In the genomic region with DNA sequence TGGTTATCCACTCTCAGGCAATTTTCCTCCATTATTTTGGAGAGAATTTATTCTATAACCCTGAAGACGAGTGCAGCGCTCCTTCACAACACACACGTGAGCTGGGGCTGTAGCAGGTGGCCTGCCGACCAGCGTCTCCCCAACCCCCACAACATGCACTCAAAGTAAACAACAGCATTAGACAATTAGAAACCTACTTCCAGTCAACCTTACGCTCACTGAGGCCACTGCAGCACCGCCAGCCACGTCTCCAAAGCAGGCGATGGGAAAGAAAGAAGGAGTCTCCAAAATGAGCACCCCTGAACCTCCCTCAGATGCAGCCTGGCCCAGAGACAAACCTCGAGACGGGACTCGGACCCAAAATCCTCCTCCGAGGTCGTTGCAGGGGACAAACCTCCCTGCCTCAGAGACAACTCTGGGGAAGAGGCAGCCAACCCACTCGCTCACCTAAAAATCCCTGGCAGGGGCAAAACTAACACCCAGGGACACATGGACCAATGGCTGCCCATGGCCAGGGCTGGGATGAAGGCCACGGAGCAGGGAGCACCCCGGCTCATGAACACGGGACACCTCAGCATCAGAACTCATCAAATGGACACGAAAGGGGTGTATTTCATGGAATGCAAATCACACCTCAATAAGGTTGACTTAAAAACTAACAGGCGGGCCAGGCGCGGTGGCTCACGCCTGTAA, we compare ENCODE assay signal across 13 cellular contexts. TPM values are rescaled to one million over a fixed set of nuclear protein-coding genes. Genes with fewer than 3 reads are reported as not detected.
DNase-seq lines count a peak whose midpoint lies in the region; ATAC-seq and TF ChIP-seq lines count a peak whose summit lies in the region.
"Had no signal": no experiment of that assay in that cellular context is flagged by ENCODE, and none has a peak within 500 bp of the region (broad histone marks: within the 10 kb centered on the region; RNA-seq: fewer than 3 reads in every experiment).

No MANE protein-coding gene starts in this region.

- H3K27ac ChIP-seq in WERI-Rb-1: no peak overlapping the region
- peak overlapping the region; percentile 91 for H3K27ac ChIP-seq in liver (ENCODE audit: low read depth in 1 of 2, low read length in 2 of 2)
- peak overlapping the region; percentile 4 for H3K27ac ChIP-seq in suprapubic skin
- H3K27ac ChIP-seq: KMS-11 had no signal

- TF ChIP-seq EP300 in suprapubic skin (IDR thresholded peaks at IDR 0.05): no peak

- H3K36me3 Mint-ChIP-seq in activated T-cell treated with anti-CD3 and anti-CD28 coated beads, Interleukin-2, amount 50 U/mL, for 4 hours (ENCODE audit: insufficient read depth): no peaks in the 10 kb centered on the region
- peaks cover 4% of the 10 kb centered on the region; the same call in 1 of the 2 replicates for H3K36me3 Mint-ChIP-seq in HFFc6 (ENCODE audit: low read depth)

- H3K4me3 Mint-ChIP-seq in activated T-cell treated with anti-CD3 and anti-CD28 coated beads, Interleukin-2, amount 50 U/mL, for 4 hours: peak overlapping the region; percentile 81
- H3K4me3 Mint-ChIP-seq in HFFc6: no peak overlapping the region

- peaks cover 62% of the 10 kb centered on the region for H3K36me3 ChIP-seq in WERI-Rb-1
- peaks cover 0 to 4% (median 0%) of the 10 kb centered on the region in 4 donors for H3K36me3 ChIP-seq in liver (ENCODE audit: control insufficient read depth in 4 of 4, insufficient read depth in 3 of 4, low read depth in 1 of 4, low read length in 3 of 4)
- peaks cover 3% of the 10 kb centered on the region for H3K36me3 ChIP-seq in suprapubic skin

- no peak overlapping the region for H3K4me3 ChIP-seq in WERI-Rb-1 (ENCODE audit: low read depth, low read length)
- H3K4me3 ChIP-seq in liver (ENCODE audit: low read depth in 1 of 3, low read length in 3 of 3): peak overlapping the region; percentile 38 to 96 (median 92)
- peak overlapping the region; percentile 99 for H3K4me3 ChIP-seq in suprapubic skin

- no peak for DNase-seq in activated T-cell treated with anti-CD3 and anti-CD28 coated beads, Interleukin-2, amount 50 U/mL, for 4 hours
- DNase-seq in activated T-cell treated with anti-CD3 and anti-CD28 coated beads for 4 hours (no peak), WERI-Rb-1 (peak; percentile 13), suprapubic skin (ENCODE audit: low spot score in 2 of 2) (peak; percentile 53), HFFc6 (no peak), GOT3 (lab: John Stamatoyannopoulos, UW) (no peak), KG1 (lab: John Stamatoyannopoulos, UW) (no peak)
- DNase-seq: NCI-H2171; stimulated activated CD4-positive, alpha-beta T cell treated with anti-CD3 and anti-CD28 coated beads, Interleukin-15, amount 100 ng/mL, for 24 hours; stimulated activated naive CD8-positive, alpha-beta T cell treated with anti-CD3 and anti-CD28 coated beads, Interleukin-15, Interleukin-2, amounts not matched to agents 100 U/mL and 50 U/mL, for 24 hours had no signal

- no peaks in the 10 kb centered on the region for H3K9me3 Mint-ChIP-seq in activated T-cell treated with anti-CD3 and anti-CD28 coated beads, Interleukin-2, amount 50 U/mL, for 4 hours
- H3K9me3 Mint-ChIP-seq in HFFc6: no peaks in the 10 kb centered on the region

- ATAC-seq in activated T-cell treated with anti-CD3 and anti-CD28 coated beads, Interleukin-2, amount 50 U/mL, for 4 hours: no peak
- ATAC-seq: stimulated activated naive CD8-positive, alpha-beta T cell treated with anti-CD3 and anti-CD28 coated beads, Interleukin-15, Interleukin-2, amounts not matched to agents 100 U/mL and 50 U/mL, for 24 hours had no signal

- TF ChIP-seq RAD21 in liver (IDR thresholded peaks at IDR 0.05): no peak

- H3K27ac Mint-ChIP-seq in HFFc6: no peak overlapping the region

- H3K4me1 ChIP-seq in liver (ENCODE audit: control insufficient read depth in 4 of 4, insufficient read depth in 4 of 4, low read length in 3 of 4): peaks cover 28 to 67% (median 60%) of the 10 kb centered on the region in 4 donors
- H3K4me1 ChIP-seq in suprapubic skin: peaks cover 79% of the 10 kb centered on the region

- H3K9ac ChIP-seq in liver (ENCODE audit: low read depth in 1 of 2, low read length in 2 of 2): peak overlapping the region in 1 of 2 donors; percentile 88
- H3K9ac ChIP-seq: KMS-11 had no signal

- no peaks in the 10 kb centered on the region for H3K27me3 Mint-ChIP-seq in activated T-cell treated with anti-CD3 and anti-CD28 coated beads, Interleukin-2, amount 50 U/mL, for 4 hours (ENCODE audit: low read depth)
- no peaks in the 10 kb centered on the region; the same call in 1 of the 2 replicates for H3K27me3 Mint-ChIP-seq in HFFc6 (ENCODE audit: insufficient read depth)

- TF ChIP-seq POLR2A in suprapubic skin (IDR thresholded peaks at IDR 0.05): no peak

- H3K4me1 Mint-ChIP-seq in activated T-cell treated with anti-CD3 and anti-CD28 coated beads, Interleukin-2, amount 50 U/mL, for 4 hours (ENCODE audit: low read depth): peaks cover 46% of the 10 kb centered on the region
- H3K4me1 Mint-ChIP-seq in HFFc6 (ENCODE audit: low read depth): peaks cover 25% of the 10 kb centered on the region

- 63% methylated on average over 23 of the region's 23 CpGs for WGBS in liver
- 88% methylated on average over 19 of the region's 23 CpGs for WGBS in suprapubic skin

- H3K27me3 ChIP-seq in WERI-Rb-1 (ENCODE audit: insufficient read depth, low read depth, severe bottlenecking) (no peaks in the 10 kb centered on the region), liver (ENCODE audit: control insufficient read depth in 4 of 4, insufficient read depth in 4 of 4, low read length in 3 of 4) (no peaks in the 10 kb centered on the region), suprapubic skin (no peaks in the 10 kb centered on the region)

- TF ChIP-seq CTCF in WERI-Rb-1 (IDR thresholded peaks at IDR 0.05; ENCODE audit: low read depth, low read length) (no peak), liver (IDR thresholded peaks at IDR 0.05; ENCODE audit: low read depth, low read length, missing input control) (no peak), suprapubic skin (IDR thresholded peaks at IDR 0.05) (no peak), HFFc6 (IDR thresholded peaks at IDR 0.05) (no peak)

- no peaks in the 10 kb centered on the region for H3K9me3 ChIP-seq in WERI-Rb-1 (ENCODE audit: severe bottlenecking)
- no peaks in the 10 kb centered on the region for H3K9me3 ChIP-seq in liver (ENCODE audit: control insufficient read depth in 4 of 4, low read length in 3 of 4)
- no peaks in the 10 kb centered on the region for H3K9me3 ChIP-seq in suprapubic skin
- H3K9me3 ChIP-seq: HAP-1 had no signal

TF ChIP-seq in liver, 16 proteins besides CTCF, POLR2A, EP300 and RAD21:
- TF ChIP-seq, protein P1, sequence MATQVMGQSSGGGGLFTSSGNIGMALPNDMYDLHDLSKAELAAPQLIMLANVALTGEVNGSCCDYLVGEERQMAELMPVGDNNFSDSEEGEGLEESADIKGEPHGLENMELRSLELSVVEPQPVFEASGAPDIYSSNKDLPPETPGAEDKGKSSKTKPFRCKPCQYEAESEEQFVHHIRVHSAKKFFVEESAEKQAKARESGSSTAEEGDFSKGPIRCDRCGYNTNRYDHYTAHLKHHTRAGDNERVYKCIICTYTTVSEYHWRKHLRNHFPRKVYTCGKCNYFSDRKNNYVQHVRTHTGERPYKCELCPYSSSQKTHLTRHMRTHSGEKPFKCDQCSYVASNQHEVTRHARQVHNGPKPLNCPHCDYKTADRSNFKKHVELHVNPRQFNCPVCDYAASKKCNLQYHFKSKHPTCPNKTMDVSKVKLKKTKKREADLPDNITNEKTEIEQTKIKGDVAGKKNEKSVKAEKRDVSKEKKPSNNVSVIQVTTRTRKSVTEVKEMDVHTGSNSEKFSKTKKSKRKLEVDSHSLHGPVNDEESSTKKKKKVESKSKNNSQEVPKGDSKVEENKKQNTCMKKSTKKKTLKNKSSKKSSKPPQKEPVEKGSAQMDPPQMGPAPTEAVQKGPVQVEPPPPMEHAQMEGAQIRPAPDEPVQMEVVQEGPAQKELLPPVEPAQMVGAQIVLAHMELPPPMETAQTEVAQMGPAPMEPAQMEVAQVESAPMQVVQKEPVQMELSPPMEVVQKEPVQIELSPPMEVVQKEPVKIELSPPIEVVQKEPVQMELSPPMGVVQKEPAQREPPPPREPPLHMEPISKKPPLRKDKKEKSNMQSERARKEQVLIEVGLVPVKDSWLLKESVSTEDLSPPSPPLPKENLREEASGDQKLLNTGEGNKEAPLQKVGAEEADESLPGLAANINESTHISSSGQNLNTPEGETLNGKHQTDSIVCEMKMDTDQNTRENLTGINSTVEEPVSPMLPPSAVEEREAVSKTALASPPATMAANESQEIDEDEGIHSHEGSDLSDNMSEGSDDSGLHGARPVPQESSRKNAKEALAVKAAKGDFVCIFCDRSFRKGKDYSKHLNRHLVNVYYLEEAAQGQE (IDR thresholded peaks at IDR 0.05): no peak
- TF ChIP-seq FOXA2 (IDR thresholded peaks at IDR 0.05) (peak; percentile 62), SP1 (IDR thresholded peaks at IDR 0.05) (no peak), JUND (IDR thresholded peaks at IDR 0.05) (no peak)
- TF ChIP-seq, protein P2, sequence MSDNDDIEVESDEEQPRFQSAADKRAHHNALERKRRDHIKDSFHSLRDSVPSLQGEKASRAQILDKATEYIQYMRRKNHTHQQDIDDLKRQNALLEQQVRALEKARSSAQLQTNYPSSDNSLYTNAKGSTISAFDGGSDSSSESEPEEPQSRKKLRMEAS (IDR thresholded peaks at IDR 0.05): peak; percentile 13

RNA-seq across cellular contexts. Expression of a gene that starts 2.6 kb away (rescaled TPM):
- 10 to 100 TPM; 33.7 to 38.7 (median 34.8) TPM for total RNA-seq in activated T-cell treated with anti-CD3 and anti-CD28 coated beads, Interleukin-2, amount 50 U/mL, for 4 hours
- total RNA-seq in liver: 10 to 100 TPM; 47.8 to 86.4 TPM
- polyA plus RNA-seq in liver: 100 to 1,000 TPM in 1 of 2 donors, 10 to 100 TPM in 1; 49.3 to 107 TPM
- total RNA-seq in suprapubic skin: 10 to 100 TPM; 53.4 to 84.7 (median 79.3) TPM
- 10 to 100 TPM; 26.6 to 41.2 (median 29.9) TPM for total RNA-seq in HFFc6 (2021; fragmentation: NEBNext Ultra II Directional; extraction: Animal tissue kit (Norgen Biotek cat#: 25700))

RNA-seq across cellular contexts. Expression of a gene that starts 15.6 kb away (rescaled TPM):
- 1 to 10 TPM; 1.5 to 4.8 (median 2.2) TPM for total RNA-seq in activated T-cell treated with anti-CD3 and anti-CD28 coated beads, Interleukin-2, amount 50 U/mL, for 4 hours
- total RNA-seq in liver (10 to 100 TPM; 12.2 to 31.5 TPM), suprapubic skin (10 to 100 TPM; 25.0 to 45.7 (median 41.5) TPM)
- polyA plus RNA-seq in liver: 10 to 100 TPM; 21.3 to 61.0 TPM
- total RNA-seq in HFFc6 (2021; fragmentation: NEBNext Ultra II Directional; extraction: Animal tissue kit (Norgen Biotek cat#: 25700)): 10 to 100 TPM; 20.7 to 25.6 (median 21.6) TPM

RNA-seq across cellular contexts. Expression of a gene that starts 39.5 kb away (rescaled TPM):
- 100 to 1,000 TPM; 211 to 261 (median 247) TPM for total RNA-seq in activated T-cell treated with anti-CD3 and anti-CD28 coated beads, Interleukin-2, amount 50 U/mL, for 4 hours
- total RNA-seq in liver (10 to 100 TPM; 18.0 to 23.8 TPM), suprapubic skin (10 to 100 TPM; 20.6 to 35.0 (median 24.6) TPM)
- polyA plus RNA-seq in liver: 10 to 100 TPM; 41.8 to 86.2 TPM
- total RNA-seq in HFFc6 (2021; fragmentation: NEBNext Ultra II Directional; extraction: Animal tissue kit (Norgen Biotek cat#: 25700)): 100 to 1,000 TPM; 168 to 187 (median 174) TPM

Comparison
In these comparisons a context has a peak if more than half of its experiments do, and no peak if none do; other contexts are left out.
1. DNase-seq: peak in WERI-Rb-1 (single experiment) and suprapubic skin (2 of 2); none in activated T-cell treated with anti-CD3 and anti-CD28 coated beads, Interleukin-2, amount 50 U/mL, for 4 hours (single experiment), activated T-cell treated with anti-CD3 and anti-CD28 coated beads for 4 hours (single experiment), HFFc6 (single experiment), GOT3 (single experiment) and KG1 (single experiment).
2. RNA of a gene that starts 39.5 kb away (total RNA-seq): 211 to 261 TPM in activated T-cell treated with anti-CD3 and anti-CD28 coated beads, Interleukin-2, amount 50 U/mL, for 4 hours and 168 to 187 TPM in HFFc6; 20.6 to 35.0 TPM in suprapubic skin and 18.0 to 23.8 TPM in liver; every median in the first group is over 4 times any median in the second.